Comparison of ENCODE assay signal across 12 cellular contexts in the genomic region with DNA sequence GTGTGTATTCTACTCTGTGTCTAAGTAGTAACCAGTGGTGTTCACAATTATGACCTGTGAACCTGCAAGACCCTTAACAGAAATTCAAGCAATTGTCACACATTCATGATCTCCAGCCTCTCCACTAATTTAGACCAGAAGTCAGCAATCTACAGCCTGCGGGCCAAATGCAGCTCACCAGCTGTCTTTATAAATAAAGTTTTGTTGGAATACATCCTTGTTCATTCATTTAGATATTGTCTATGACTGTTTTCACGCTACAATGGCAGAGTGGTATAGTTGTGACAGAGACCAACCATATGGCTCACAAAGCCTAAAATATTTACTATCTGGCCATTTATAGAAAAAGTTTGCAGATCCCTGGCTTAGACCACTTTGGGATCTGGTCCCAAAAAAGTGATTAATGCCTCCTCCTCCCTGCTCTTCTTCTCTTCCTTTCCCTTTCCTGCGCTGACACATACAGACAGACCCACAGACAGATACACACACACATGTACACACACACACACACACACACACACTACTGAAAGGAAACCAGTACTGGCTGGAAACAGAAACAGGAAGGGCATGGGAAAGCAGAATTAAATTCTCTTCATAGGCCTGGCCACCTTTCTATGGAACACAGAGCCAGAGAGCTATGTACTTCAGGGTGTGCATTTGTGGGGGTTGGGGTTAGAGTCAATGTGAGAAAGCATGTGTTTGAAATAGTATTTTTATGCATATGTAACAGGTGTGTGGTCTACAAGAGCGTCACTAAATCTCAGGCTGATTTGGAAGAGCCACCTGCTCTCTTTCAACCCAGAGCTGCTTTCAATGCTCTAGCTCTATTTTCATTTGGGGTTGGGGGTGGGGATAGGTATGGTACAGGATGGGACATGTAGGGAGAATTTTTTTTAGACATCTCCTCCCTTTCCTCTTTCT. TPM values are rescaled to one million over a fixed set of nuclear protein-coding genes. Genes with fewer than 3 reads are reported as not detected.
DNase-seq lines count a peak whose midpoint lies in the region; ATAC-seq and TF ChIP-seq lines count a peak whose summit lies in the region.
"Had no signal": no experiment of that assay in that cellular context is flagged by ENCODE, and none has a peak within 500 bp of the region (broad histone marks: within the 10 kb centered on the region; RNA-seq: fewer than 3 reads in every experiment).

No MANE protein-coding gene starts in this region.

- H3K36me3 Mint-ChIP-seq in activated naive CD4-positive, alpha-beta T cell treated with anti-CD3 and anti-CD28 coated beads for 36 hours (ENCODE audit: low read depth): no peaks in the 10 kb centered on the region

- CTCF ChIA-PET in activated naive CD4-positive, alpha-beta T cell treated with anti-CD3 and anti-CD28 coated beads for 36 hours (lab: Charles Lee): interaction anchor here (0.6 to 0.7 kb wide), 3 partner anchors 419 to 1034 kb away, joined by 3 to 4 read pairs (median 3); no protein-coding TSS in a partner anchor

- intact Hi-C loops in activated naive CD4-positive, alpha-beta T cell treated with anti-CD3 and anti-CD28 coated beads for 36 hours (cut with micrococcal nuclease): no loop called here

- H3K4me1 Mint-ChIP-seq in activated naive CD4-positive, alpha-beta T cell treated with anti-CD3 and anti-CD28 coated beads for 36 hours (ENCODE audit: low read depth): peaks cover 2% of the 10 kb centered on the region

- peak; percentile 77 for ATAC-seq in GM18858 (IDR thresholded peaks at IDR 0.05; ENCODE audit: unreplicated experiment)
- peak; percentile 71 for ATAC-seq in GM21576 (IDR thresholded peaks at IDR 0.05; ENCODE audit: unreplicated experiment)
- peak; percentile 67 for ATAC-seq in HG03460 (IDR thresholded peaks at IDR 0.05; ENCODE audit: unreplicated experiment)
- no peak for ATAC-seq in omental fat pad (ENCODE audit: low FRiP score)
- ATAC-seq: activated T-cell treated with anti-CD3 and anti-CD28 coated beads, Interleukin-2, amount 50 U/mL, for 72 hours had no signal

- no peak overlapping the region for H3K4me3 Mint-ChIP-seq in activated naive CD4-positive, alpha-beta T cell treated with anti-CD3 and anti-CD28 coated beads for 36 hours
- H3K4me3 Mint-ChIP-seq: activated T-cell treated with anti-CD3 and anti-CD28 coated beads, Interleukin-2, amount 50 U/mL, for 72 hours had no signal

- no peaks in the 10 kb centered on the region for H3K9me3 Mint-ChIP-seq in activated naive CD4-positive, alpha-beta T cell treated with anti-CD3 and anti-CD28 coated beads for 36 hours
- H3K9me3 Mint-ChIP-seq: activated T-cell treated with anti-CD3 and anti-CD28 coated beads, Interleukin-2, amount 50 U/mL, for 72 hours had no signal

- no peak for TF ChIP-seq CTCF in fibroblast of mammary gland (conservative IDR thresholded peaks at IDR 0.05; ENCODE audit: control insufficient read depth, insufficient read depth, low read depth, low read length)
- TF ChIP-seq CTCF in omental fat pad (IDR thresholded peaks at IDR 0.05): no peak

- H3K4me3 ChIP-seq in fibroblast of mammary gland (ENCODE audit: control insufficient read depth, low read depth, low read length): no peak overlapping the region
- H3K4me3 ChIP-seq: GM23248 had no signal

- no peaks in the 10 kb centered on the region for H3K27me3 Mint-ChIP-seq in activated naive CD4-positive, alpha-beta T cell treated with anti-CD3 and anti-CD28 coated beads for 36 hours (ENCODE audit: low read depth)

- H3K27ac Mint-ChIP-seq in activated naive CD4-positive, alpha-beta T cell treated with anti-CD3 and anti-CD28 coated beads for 36 hours: no peak overlapping the region

- peak; percentile 38 for DNase-seq in fibroblast of mammary gland (ENCODE audit: low read depth)
- DNase-seq in mucosa of gallbladder (ENCODE audit: low spot score): no peak
- no peak for DNase-seq in activated naive CD4-positive, alpha-beta T cell treated with anti-CD3 and anti-CD28 coated beads for 36 hours
- DNase-seq in COLO829 (ENCODE audit: low spot score): no peak
- no peak for DNase-seq in omental fat pad (ENCODE audit: low spot score)
- DNase-seq: activated T-cell treated with anti-CD3 and anti-CD28 coated beads, Interleukin-2, amount 50 U/mL, for 72 hours; GM23248; NCI-H2029; T-helper 1 cell had no signal

RNA-seq across cellular contexts. Expression of a gene that starts 49.7 kb away (rescaled TPM):
- total RNA-seq in mucosa of gallbladder (45.8 TPM), omental fat pad (10 to 100 TPM; 24.6 to 56.9 (median 42.1) TPM)
- total RNA-seq in activated naive CD4-positive, alpha-beta T cell treated with anti-CD3 and anti-CD28 coated beads for 36 hours: 10 to 100 TPM; 11.9 to 12.0 TPM
